In genomic region chr10:43859016-43859525, GRCh38 we compare ENCODE assay signal across 28 cellular contexts.
"Had no signal": no experiment of that assay in that cellular context is flagged by ENCODE, and none has a peak within 500 bp of the region (broad histone marks: within the 10 kb centered on the region; RNA-seq: fewer than 3 reads in every experiment).

No MANE protein-coding gene starts in this region.

- H3K27me3 ChIP-seq: ascending aorta, SJCRH30 had no signal

- H3K4me1 ChIP-seq: SJCRH30 had no signal

- H3K36me3 ChIP-seq: ascending aorta, SJCRH30, WERI-Rb-1 had no signal

- H3K4me1 Mint-ChIP-seq: activated CD4-positive, alpha-beta memory T cell treated with anti-CD3 and anti-CD28 coated beads, Interleukin-2, amount 10 ng/mL, durations not matched to agents 7 days and 5 days had no signal

- H3K9me3 ChIP-seq: ascending aorta, SJCRH30 had no signal

- H3K27ac ChIP-seq: ascending aorta, SJCRH30, SK-N-MC, WERI-Rb-1 had no signal

- H3K4me3 ChIP-seq: ascending aorta, SJCRH30, SK-N-MC had no signal

- H3K9me3 Mint-ChIP-seq: activated CD4-positive, alpha-beta memory T cell treated with anti-CD3 and anti-CD28 coated beads, Interleukin-2, amount 10 ng/mL, durations not matched to agents 7 days and 5 days; activated naive CD4-positive, alpha-beta T cell treated with anti-CD3 and anti-CD28 coated beads, Interleukin-2, amount 50 U/mL, for 24 hours; activated naive CD8-positive, alpha-beta T cell treated with anti-CD3 and anti-CD28 coated beads, Interleukin-2, amount 10 ng/mL, durations not matched to agents 7 days and 5 days; activated T-cell treated with anti-CD3 and anti-CD28 coated beads, Interleukin-2, amount 50 U/mL, for 24 hours; activated T-helper 2 cell treated with anti-CD3 and anti-CD28 coated beads, Interferon-gamma antibody, Interleukin-2, Interleukin-4, amounts not matched to agents 10 μg/mL and 5 μg/mL and 100 μg/mL, durations not matched to agents 14 hours and 24 hours and 36 hours had no signal

- H3K4me3 Mint-ChIP-seq: activated CD4-positive, alpha-beta memory T cell treated with anti-CD3 and anti-CD28 coated beads, Interleukin-2, amount 10 ng/mL, durations not matched to agents 7 days and 5 days; activated naive CD4-positive, alpha-beta T cell treated with anti-CD3 and anti-CD28 coated beads, Interleukin-2, amount 50 U/mL, for 24 hours; activated naive CD8-positive, alpha-beta T cell treated with anti-CD3 and anti-CD28 coated beads, Interleukin-2, amount 10 ng/mL, durations not matched to agents 7 days and 5 days; activated T-cell treated with anti-CD3 and anti-CD28 coated beads, Interleukin-2, amount 50 U/mL, for 24 hours had no signal

- DNase-seq: activated CD4-positive, alpha-beta memory T cell treated with anti-CD3 and anti-CD28 coated beads, Interleukin-2, amount 10 ng/mL, durations not matched to agents 7 days and 5 days; activated CD4-positive, alpha-beta T cell treated with anti-CD3 and anti-CD28 coated beads for 1 hour; activated CD4-positive, alpha-beta T cell treated with anti-CD3 and anti-CD28 coated beads for 48 hours; activated CD4-positive, CD25-positive, alpha-beta regulatory T cell; activated CD8-positive, alpha-beta memory T cell treated with anti-CD3 and anti-CD28 coated beads for 24 hours; activated gamma-delta T cell; activated naive CD4-positive, alpha-beta T cell treated with Interleukin-2 at 50 U/mL for 16 hours; activated naive CD8-positive, alpha-beta T cell treated with anti-CD3 and anti-CD28 coated beads, Interleukin-2, amount 10 ng/mL, durations not matched to agents 7 days and 5 days; activated T-cell treated with anti-CD3 and anti-CD28 coated beads, Interleukin-2, amount 50 U/mL, for 24 hours; amygdala; NCI-H1092 treated with DMSO at 0.1 percent for 48 hours; NCI-H1417; NCI-H1694; NCI-H1930; NCI-H2081 treated with DMSO at 0.1 percent for 48 hours; NCI-H226; NCI-H446 treated with DMSO at 0.1 percent for 48 hours; NCI-H524; NCI-H69; SHP77; SJCRH30; T1000; WERI-Rb-1 had no signal

- H3K27ac Mint-ChIP-seq: activated CD4-positive, alpha-beta memory T cell treated with anti-CD3 and anti-CD28 coated beads, Interleukin-2, amount 10 ng/mL, durations not matched to agents 7 days and 5 days; activated naive CD4-positive, alpha-beta T cell treated with anti-CD3 and anti-CD28 coated beads, Interleukin-2, amount 50 U/mL, for 24 hours; activated naive CD8-positive, alpha-beta T cell treated with anti-CD3 and anti-CD28 coated beads, Interleukin-2, amount 10 ng/mL, durations not matched to agents 7 days and 5 days; activated T-cell treated with anti-CD3 and anti-CD28 coated beads, Interleukin-2, amount 50 U/mL, for 24 hours; activated T-helper 2 cell treated with anti-CD3 and anti-CD28 coated beads, Interferon-gamma antibody, Interleukin-2, Interleukin-4, amounts not matched to agents 10 μg/mL and 5 μg/mL and 100 μg/mL, durations not matched to agents 14 hours and 24 hours and 36 hours had no signal

- H3K27me3 Mint-ChIP-seq: activated CD4-positive, alpha-beta memory T cell treated with anti-CD3 and anti-CD28 coated beads, Interleukin-2, amount 10 ng/mL, durations not matched to agents 7 days and 5 days; activated naive CD4-positive, alpha-beta T cell treated with anti-CD3 and anti-CD28 coated beads, Interleukin-2, amount 50 U/mL, for 24 hours; activated T-cell treated with anti-CD3 and anti-CD28 coated beads, Interleukin-2, amount 50 U/mL, for 24 hours had no signal

- H3K36me3 Mint-ChIP-seq: activated naive CD4-positive, alpha-beta T cell treated with anti-CD3 and anti-CD28 coated beads, Interleukin-2, amount 50 U/mL, for 24 hours had no signal

- ATAC-seq: Panc1 had no signal
